ENCODE assay signal across 8 cellular contexts in the genomic region with DNA sequence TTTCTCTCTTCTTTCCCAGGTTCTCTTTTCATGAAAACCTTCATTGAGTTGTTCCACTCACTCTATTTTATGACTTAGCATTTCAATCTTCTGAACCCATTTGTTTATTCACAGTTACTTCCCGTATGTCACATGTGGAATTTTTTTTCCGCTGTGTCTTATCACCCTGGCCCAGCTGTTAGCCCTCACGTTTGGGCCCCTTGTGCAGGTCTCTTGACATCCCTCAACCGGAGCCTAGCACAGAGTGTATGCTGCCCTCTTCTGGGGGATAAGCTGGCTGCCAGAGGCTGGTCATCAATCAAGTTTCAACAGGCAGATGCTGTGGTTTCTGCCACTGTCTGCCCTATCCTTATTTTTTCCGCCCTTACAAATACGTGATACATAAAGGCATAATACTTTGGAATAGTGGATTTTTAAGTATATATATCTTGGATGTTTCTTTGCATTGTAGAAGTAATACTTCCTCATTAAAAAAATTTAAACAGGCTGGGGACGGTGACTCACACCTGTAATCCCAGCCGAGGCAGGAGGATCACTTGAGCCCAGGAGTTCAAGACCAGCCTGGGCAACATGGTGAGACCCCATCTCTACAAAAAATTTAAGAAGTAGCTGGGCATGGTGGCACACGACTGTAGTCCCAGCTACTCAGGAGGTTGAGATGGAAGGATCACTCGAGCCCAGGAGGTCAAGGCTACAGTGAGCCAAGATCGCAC. TPM values are rescaled to one million over a fixed set of nuclear protein-coding genes. Genes with fewer than 3 reads are reported as not detected.
DNase-seq lines count a peak whose midpoint lies in the region; ATAC-seq, FAIRE-seq and TF ChIP-seq lines count a peak whose summit lies in the region.

No MANE protein-coding gene starts in this region.

- no peak overlapping the region for H2AFZ ChIP-seq in Loucy (ENCODE audit: low read length)
- no peak overlapping the region for H2AFZ ChIP-seq in endothelial cell of umbilical vein (ENCODE audit: low read depth, low read length)

- no peak overlapping the region for H3K4me3 ChIP-seq in Loucy (ENCODE audit: low read length, poor library complexity, severe bottlenecking)
- no peak overlapping the region for H3K4me3 ChIP-seq in endothelial cell of umbilical vein (replicated peaks in 1 of 3; ENCODE audit: insufficient read depth in 1 of 3, low read depth in 1 of 3, low read length in 3 of 3)

- H3K4me3 Mint-ChIP-seq in neural crest cell: no peak overlapping the region

- no peaks in the 10 kb centered on the region for H3K9me1 ChIP-seq in endothelial cell of umbilical vein (replicated peaks; ENCODE audit: control insufficient read depth, extremely low read depth, insufficient read depth, low read length)

- H3K27me3 Mint-ChIP-seq in neural crest cell (ENCODE audit: low read depth): no peaks in the 10 kb centered on the region

- H3F3A ChIP-seq in Loucy (ENCODE audit: low read depth): no peaks in the 10 kb centered on the region

- peaks cover 15% of the 10 kb centered on the region for H3K36me3 Mint-ChIP-seq in neural crest cell (ENCODE audit: low read depth)

- FAIRE-seq in endothelial cell of umbilical vein (lab: Jason Lieb, UNC): peak; percentile 73

- no peak overlapping the region for H3K27ac Mint-ChIP-seq in neural crest cell (ENCODE audit: unreplicated experiment)

- no peak overlapping the region for H3K4me2 ChIP-seq in Loucy (ENCODE audit: low read depth, low read length, poor library complexity, severe bottlenecking)
- H3K4me2 ChIP-seq in endothelial cell of umbilical vein (ENCODE audit: insufficient read depth, low read length): no peak overlapping the region

- DNase-seq in GDM1 (lab: John Stamatoyannopoulos, UW) (peak; percentile 68), UCSD-AML1 (lab: John Stamatoyannopoulos, UW; ENCODE audit: unreplicated experiment) (peak; percentile 86), endothelial cell of umbilical vein (ENCODE audit: low read depth, low spot score) (peak; percentile 93), neural crest cell (ENCODE audit: low read depth, low spot score) (peak; percentile 20), occipital lobe (lab: John Stamatoyannopoulos, UW) (no peak)

- H3K9me3 ChIP-seq in Loucy (ENCODE audit: insufficient read depth, low read depth, low read length): no peaks in the 10 kb centered on the region
- H3K9me3 ChIP-seq in endothelial cell of umbilical vein (replicated peaks; ENCODE audit: control insufficient read depth, insufficient read depth, low read length): no peaks in the 10 kb centered on the region

- H3K9ac ChIP-seq in Loucy (ENCODE audit: low read depth, low read length, poor library complexity, severe bottlenecking): no peak overlapping the region
- no peak overlapping the region for H3K9ac ChIP-seq in endothelial cell of umbilical vein (replicated peaks; ENCODE audit: extremely low read depth, insufficient read depth, low read length)

- ATAC-seq in GM21737 (IDR thresholded peaks at IDR 0.05; ENCODE audit: unreplicated experiment) (no peak), GM19023 (IDR thresholded peaks at IDR 0.05; ENCODE audit: unreplicated experiment) (no peak)

- peaks cover 18% of the 10 kb centered on the region for H3K4me1 Mint-ChIP-seq in neural crest cell

- H3K9me3 Mint-ChIP-seq in neural crest cell: no peaks in the 10 kb centered on the region

- dilution Hi-C loops in endothelial cell of umbilical vein (cut with MboI; ENCODE audit: extremely low pct_ligation_motif_present, low sequenced_read_pairs): no loop called here

- no peaks in the 10 kb centered on the region for H4K20me1 ChIP-seq in Loucy (ENCODE audit: insufficient read depth, low read length, poor library complexity, severe bottlenecking)
- H4K20me1 ChIP-seq in endothelial cell of umbilical vein (replicated peaks; ENCODE audit: control insufficient read depth, extremely low read depth, insufficient read depth, low read length): no peaks in the 10 kb centered on the region

- no peaks in the 10 kb centered on the region for H3K79me2 ChIP-seq in Loucy (ENCODE audit: insufficient read depth, low read length)
- H3K79me2 ChIP-seq in endothelial cell of umbilical vein (ENCODE audit: control insufficient read depth, insufficient read depth, low read length): no peaks in the 10 kb centered on the region

- H3K27me3 ChIP-seq in Loucy (ENCODE audit: insufficient read depth, low read length, poor library complexity, severe bottlenecking) (no peaks in the 10 kb centered on the region), endothelial cell of umbilical vein (ENCODE audit: control insufficient read depth in 2 of 2, insufficient read depth in 2 of 2, low read length in 2 of 2) (no peaks in the 10 kb centered on the region)

- CTCF ChIA-PET in endothelial cell of umbilical vein (lab: Charles Lee): interaction anchor here (0.7 to 4.9 kb wide), 19 partner anchors 9 to 378 kb away, joined by 3 to 41 read pairs (median 4); partner anchors contain the start of genes PIM1 and TBC1D22B

- POLR2A ChIA-PET in endothelial cell of umbilical vein (lab: Charles Lee): interaction anchor here (0.6 kb wide), 1 partner anchor 104 kb away, joined by 6 read pairs; no protein-coding TSS in a partner anchor

- peaks cover 5% of the 10 kb centered on the region for H3K4me1 ChIP-seq in Loucy (ENCODE audit: insufficient read depth, low read length, poor library complexity, severe bottlenecking)
- H3K4me1 ChIP-seq in endothelial cell of umbilical vein (ENCODE audit: control insufficient read depth, extremely low read depth, insufficient read depth, low read length): no peaks in the 10 kb centered on the region

- TF ChIP-seq CTCF in Loucy (conservative IDR thresholded peaks at IDR 0.05; ENCODE audit: low read length) (peak; percentile 85), endothelial cell of umbilical vein (IDR thresholded peaks at IDR 0.05; ENCODE audit: extremely low read depth in 1 of 2, insufficient read depth in 1 of 2, low read depth in 1 of 2, low read length in 2 of 2) (peak; percentile 64 to 78), neural crest cell (conservative IDR thresholded peaks at IDR 0.05) (peak; percentile 62)

- no peaks in the 10 kb centered on the region for H3K9me2 ChIP-seq in Loucy (replicated peaks; ENCODE audit: low read depth, low read length)

- BruUV-seq in endothelial cell of umbilical vein (replicated peaks; lab: Mats Ljungman, UMichigan): no TSS peak

- H3K36me3 ChIP-seq in Loucy (ENCODE audit: insufficient read depth, low read length) (peaks cover 72% of the 10 kb centered on the region; the same call in 1 of the 2 replicates), endothelial cell of umbilical vein (ENCODE audit: control insufficient read depth in 2 of 2, extremely low read depth in 1 of 2, insufficient read depth in 2 of 2, low read length in 2 of 2) (peaks cover 0 to 32% of the 10 kb centered on the region in 2 experiments)

- no peak for TF ChIP-seq POLR2A in endothelial cell of umbilical vein (IDR thresholded peaks at IDR 0.05; ENCODE audit: low read depth, low read length)

- no peak overlapping the region for H3K27ac ChIP-seq in endothelial cell of umbilical vein (ENCODE audit: insufficient read depth, low read depth, low read length)

- intact Hi-C loops in endothelial cell of umbilical vein (cut with micrococcal nuclease): loop anchor here (2.0 to 10.0 kb wide), 2 partner anchors 92 to 290 kb away; no protein-coding TSS in a partner anchor

TF ChIP-seq in endothelial cell of umbilical vein, 7 proteins besides CTCF, POLR2A, EP300 and RAD21 (continues in another document):
- TF ChIP-seq JUN (IDR thresholded peaks at IDR 0.05; ENCODE audit: borderline replicate concordance, insufficient read depth, insufficient read length, low read depth) (no peak), POLR2AphosphoS5 (IDR thresholded peaks at IDR 0.05; ENCODE audit: insufficient read depth, low read depth, low read length) (no peak), EZH2 (IDR thresholded peaks at IDR 0.05; ENCODE audit: borderline replicate concordance, low read depth, low read length, severe bottlenecking) (no peak), GATA2 (IDR thresholded peaks at IDR 0.05; ENCODE audit: insufficient read depth, insufficient read length, low read depth, low read length) (no peak), FOS (IDR thresholded peaks at IDR 0.05; ENCODE audit: borderline replicate concordance, insufficient read depth, low read length) (no peak)

RNA-seq across cellular contexts. Expression of gene RNF8, which starts 38.8 kb away (rescaled TPM):
- total RNA-seq in endothelial cell of umbilical vein (26.2 and 27.3 TPM in 2 replicates), neural crest cell (31.6 and 33.3 TPM in 2 replicates), occipital lobe (27.1 TPM)
- polyA plus RNA-seq in endothelial cell of umbilical vein: 11.3 and 16.6 TPM in 2 replicates
- polyA plus RNA-seq in endothelial cell of umbilical vein (2011; cell fraction: cytosol; rRNA removed): 21.8 and 24.0 TPM in 2 replicates
- polyA plus RNA-seq in endothelial cell of umbilical vein (2011; cell fraction: nucleus; rRNA removed): 25.4 and 33.0 TPM in 2 replicates
- 18.8 and 24.9 TPM in 2 replicates for polyA plus RNA-seq in endothelial cell of umbilical vein (2012)
- polyA minus RNA-seq in endothelial cell of umbilical vein: 8.8 and 11.0 TPM in 2 replicates
- polyA minus RNA-seq in endothelial cell of umbilical vein (2011; cell fraction: cytosol; rRNA and poly(A)+ RNA removed): 14.6 TPM
- 13.6 and 16.3 TPM in 2 replicates for polyA minus RNA-seq in endothelial cell of umbilical vein (2011; cell fraction: nucleus; rRNA and poly(A)+ RNA removed)

RNA-seq across cellular contexts. Expression of gene TMEM217, which starts 57.0 kb away (rescaled TPM):
- total RNA-seq in endothelial cell of umbilical vein (6.5 and 6.8 TPM in 2 replicates), neural crest cell (0.82 and 0.86 TPM in 2 replicates), occipital lobe (1.2 TPM)
- polyA plus RNA-seq in endothelial cell of umbilical vein: 15.8 and 27.5 TPM in 2 replicates
- polyA plus RNA-seq in endothelial cell of umbilical vein (2011; cell fraction: cytosol; rRNA removed): 9.8 and 12.2 TPM in 2 replicates
- 20.8 and 21.2 TPM in 2 replicates for polyA plus RNA-seq in endothelial cell of umbilical vein (2011; cell fraction: nucleus; rRNA removed)
- polyA plus RNA-seq in endothelial cell of umbilical vein (2012): 15.0 and 16.8 TPM in 2 replicates
- 23.3 and 25.7 TPM in 2 replicates for polyA minus RNA-seq in endothelial cell of umbilical vein
- not detected for polyA minus RNA-seq in endothelial cell of umbilical vein (2011; cell fraction: cytosol; rRNA and poly(A)+ RNA removed)
- 25.1 and 32.5 TPM in 2 replicates for polyA minus RNA-seq in endothelial cell of umbilical vein (2011; cell fraction: nucleus; rRNA and poly(A)+ RNA removed)

RNA-seq across cellular contexts. Expression of gene TBC1D22B, which starts 57.4 kb away (rescaled TPM):
- total RNA-seq in endothelial cell of umbilical vein (12.7 and 13.6 TPM in 2 replicates), neural crest cell (11.1 and 11.4 TPM in 2 replicates), occipital lobe (8.0 TPM)
- 11.1 and 13.1 TPM in 2 replicates for polyA plus RNA-seq in endothelial cell of umbilical vein
- 10.5 and 10.7 TPM in 2 replicates for polyA plus RNA-seq in endothelial cell of umbilical vein (2011; cell fraction: cytosol; rRNA removed)
- polyA plus RNA-seq in endothelial cell of umbilical vein (2011; cell fraction: nucleus; rRNA removed): 18.3 and 20.1 TPM in 2 replicates
- polyA plus RNA-seq in endothelial cell of umbilical vein (2012): 12.7 and 13.0 TPM in 2 replicates
- polyA minus RNA-seq in endothelial cell of umbilical vein: 11.9 and 13.1 TPM in 2 replicates
- 3.8 TPM for polyA minus RNA-seq in endothelial cell of umbilical vein (2011; cell fraction: cytosol; rRNA and poly(A)+ RNA removed)
- 12.9 and 14.9 TPM in 2 replicates for polyA minus RNA-seq in endothelial cell of umbilical vein (2011; cell fraction: nucleus; rRNA and poly(A)+ RNA removed)
